ENCODE assay signal across 1 cellular context in genomic region chr13:40665754-40666057, GRCh38.
TF ChIP-seq lines count a peak whose summit lies in the region.

No MANE protein-coding gene starts in this region.

TF ChIP-seq in HepG2, 621 proteins besides CTCF, POLR2A, EP300 and RAD21 (continued from another document):
- no peak for TF ChIP-seq ATF6 (CRISPR knock-in tag; conservative IDR thresholded peaks at IDR 0.05)
- no peak for TF ChIP-seq TMF1 (CRISPR knock-in tag; IDR thresholded peaks at IDR 0.05; ENCODE audit: low read depth)
- TF ChIP-seq ZNF816 (CRISPR knock-in tag; IDR thresholded peaks at IDR 0.05; ENCODE audit: borderline replicate concordance): no peak
- TF ChIP-seq, protein P1, sequence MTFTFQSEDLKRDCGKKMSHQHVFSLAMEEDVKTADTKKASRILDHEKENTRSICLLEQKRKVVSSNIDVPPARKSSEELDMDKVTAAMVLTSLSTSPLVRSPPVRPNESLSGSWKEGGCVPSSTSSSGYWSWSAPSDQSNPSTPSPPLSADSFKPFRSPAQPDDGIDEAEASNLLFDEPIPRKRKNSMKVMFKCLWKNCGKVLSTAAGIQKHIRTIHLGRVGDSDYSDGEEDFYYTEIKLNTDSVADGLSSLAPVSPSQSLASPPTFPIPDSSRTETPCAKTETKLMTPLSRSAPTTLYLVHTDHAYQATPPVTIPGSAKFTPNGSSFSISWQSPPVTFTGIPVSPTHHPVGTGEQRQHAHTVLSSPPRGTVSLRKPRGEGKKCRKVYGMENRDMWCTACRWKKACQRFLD (CRISPR knock-in tag; IDR thresholded peaks at IDR 0.05; ENCODE audit: borderline replicate concordance): no peak
- TF ChIP-seq, protein P2, sequence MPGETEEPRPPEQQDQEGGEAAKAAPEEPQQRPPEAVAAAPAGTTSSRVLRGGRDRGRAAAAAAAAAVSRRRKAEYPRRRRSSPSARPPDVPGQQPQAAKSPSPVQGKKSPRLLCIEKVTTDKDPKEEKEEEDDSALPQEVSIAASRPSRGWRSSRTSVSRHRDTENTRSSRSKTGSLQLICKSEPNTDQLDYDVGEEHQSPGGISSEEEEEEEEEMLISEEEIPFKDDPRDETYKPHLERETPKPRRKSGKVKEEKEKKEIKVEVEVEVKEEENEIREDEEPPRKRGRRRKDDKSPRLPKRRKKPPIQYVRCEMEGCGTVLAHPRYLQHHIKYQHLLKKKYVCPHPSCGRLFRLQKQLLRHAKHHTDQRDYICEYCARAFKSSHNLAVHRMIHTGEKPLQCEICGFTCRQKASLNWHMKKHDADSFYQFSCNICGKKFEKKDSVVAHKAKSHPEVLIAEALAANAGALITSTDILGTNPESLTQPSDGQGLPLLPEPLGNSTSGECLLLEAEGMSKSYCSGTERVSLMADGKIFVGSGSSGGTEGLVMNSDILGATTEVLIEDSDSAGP (CRISPR knock-in tag; IDR thresholded peaks at IDR 0.05; ENCODE audit: borderline replicate concordance): no peak
- TF ChIP-seq KLF12 (CRISPR knock-in tag; IDR thresholded peaks at IDR 0.05; ENCODE audit: borderline replicate concordance): no peak
- no peak for TF ChIP-seq RXRB (CRISPR knock-in tag; IDR thresholded peaks at IDR 0.05; ENCODE audit: borderline replicate concordance)
- TF ChIP-seq, protein P3, sequence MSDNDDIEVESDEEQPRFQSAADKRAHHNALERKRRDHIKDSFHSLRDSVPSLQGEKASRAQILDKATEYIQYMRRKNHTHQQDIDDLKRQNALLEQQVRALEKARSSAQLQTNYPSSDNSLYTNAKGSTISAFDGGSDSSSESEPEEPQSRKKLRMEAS (IDR thresholded peaks at IDR 0.05): 0 out of 2 replicates have a peak, but pooled peaks have one; percentile 4
- no peak for TF ChIP-seq FOXO4 (CRISPR knock-in tag; conservative IDR thresholded peaks at IDR 0.05)
- no peak for TF ChIP-seq GATAD1 (CRISPR knock-in tag; IDR thresholded peaks at IDR 0.05)
